1 cellular context compared by ENCODE assay signal in the genomic region with DNA sequence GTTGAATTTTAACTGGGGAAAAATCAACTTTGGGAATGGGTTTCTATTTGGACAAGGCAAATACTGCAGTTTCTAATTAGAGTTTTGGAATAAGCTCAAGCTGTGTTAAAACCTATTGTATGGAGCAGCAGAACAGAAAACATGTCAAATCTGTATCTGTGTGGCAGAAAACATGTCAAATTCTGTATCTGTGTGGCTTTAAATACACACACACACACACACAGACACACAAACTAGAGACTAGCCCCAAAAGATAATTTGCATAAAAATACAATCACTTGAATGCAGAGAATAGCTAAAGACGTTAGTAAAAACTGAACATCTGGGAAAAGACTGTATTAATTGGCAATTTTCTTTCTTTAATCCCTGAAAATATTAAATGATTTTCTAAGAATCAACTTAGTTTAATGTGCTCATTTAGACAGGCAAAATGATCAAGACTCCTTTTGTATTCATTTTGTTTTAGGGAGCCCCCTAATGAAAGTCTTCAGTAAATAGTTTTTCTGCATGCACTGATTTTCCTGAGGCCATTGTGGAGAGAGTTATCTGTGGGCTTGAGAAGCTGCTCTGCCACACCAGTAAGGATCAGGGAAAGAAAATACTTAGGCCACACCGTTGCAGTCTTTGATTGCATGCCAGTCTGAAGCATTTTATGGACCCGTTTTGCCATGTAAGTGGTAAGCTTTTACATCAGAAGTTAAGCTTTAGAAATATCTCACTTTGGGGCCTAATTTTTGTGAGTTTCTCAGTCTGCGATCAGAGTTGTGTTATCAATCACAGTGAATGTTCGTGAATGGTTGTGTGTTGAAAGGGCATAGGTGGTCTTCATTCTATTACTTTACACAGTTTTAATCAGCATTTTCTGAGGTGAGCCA.
TF ChIP-seq lines count a peak whose summit lies in the region.

No MANE protein-coding gene starts in this region.

TF ChIP-seq in HepG2, 621 proteins besides CTCF, POLR2A, EP300 and RAD21 (continued from another document and continues in another):
- TF ChIP-seq, protein P1, sequence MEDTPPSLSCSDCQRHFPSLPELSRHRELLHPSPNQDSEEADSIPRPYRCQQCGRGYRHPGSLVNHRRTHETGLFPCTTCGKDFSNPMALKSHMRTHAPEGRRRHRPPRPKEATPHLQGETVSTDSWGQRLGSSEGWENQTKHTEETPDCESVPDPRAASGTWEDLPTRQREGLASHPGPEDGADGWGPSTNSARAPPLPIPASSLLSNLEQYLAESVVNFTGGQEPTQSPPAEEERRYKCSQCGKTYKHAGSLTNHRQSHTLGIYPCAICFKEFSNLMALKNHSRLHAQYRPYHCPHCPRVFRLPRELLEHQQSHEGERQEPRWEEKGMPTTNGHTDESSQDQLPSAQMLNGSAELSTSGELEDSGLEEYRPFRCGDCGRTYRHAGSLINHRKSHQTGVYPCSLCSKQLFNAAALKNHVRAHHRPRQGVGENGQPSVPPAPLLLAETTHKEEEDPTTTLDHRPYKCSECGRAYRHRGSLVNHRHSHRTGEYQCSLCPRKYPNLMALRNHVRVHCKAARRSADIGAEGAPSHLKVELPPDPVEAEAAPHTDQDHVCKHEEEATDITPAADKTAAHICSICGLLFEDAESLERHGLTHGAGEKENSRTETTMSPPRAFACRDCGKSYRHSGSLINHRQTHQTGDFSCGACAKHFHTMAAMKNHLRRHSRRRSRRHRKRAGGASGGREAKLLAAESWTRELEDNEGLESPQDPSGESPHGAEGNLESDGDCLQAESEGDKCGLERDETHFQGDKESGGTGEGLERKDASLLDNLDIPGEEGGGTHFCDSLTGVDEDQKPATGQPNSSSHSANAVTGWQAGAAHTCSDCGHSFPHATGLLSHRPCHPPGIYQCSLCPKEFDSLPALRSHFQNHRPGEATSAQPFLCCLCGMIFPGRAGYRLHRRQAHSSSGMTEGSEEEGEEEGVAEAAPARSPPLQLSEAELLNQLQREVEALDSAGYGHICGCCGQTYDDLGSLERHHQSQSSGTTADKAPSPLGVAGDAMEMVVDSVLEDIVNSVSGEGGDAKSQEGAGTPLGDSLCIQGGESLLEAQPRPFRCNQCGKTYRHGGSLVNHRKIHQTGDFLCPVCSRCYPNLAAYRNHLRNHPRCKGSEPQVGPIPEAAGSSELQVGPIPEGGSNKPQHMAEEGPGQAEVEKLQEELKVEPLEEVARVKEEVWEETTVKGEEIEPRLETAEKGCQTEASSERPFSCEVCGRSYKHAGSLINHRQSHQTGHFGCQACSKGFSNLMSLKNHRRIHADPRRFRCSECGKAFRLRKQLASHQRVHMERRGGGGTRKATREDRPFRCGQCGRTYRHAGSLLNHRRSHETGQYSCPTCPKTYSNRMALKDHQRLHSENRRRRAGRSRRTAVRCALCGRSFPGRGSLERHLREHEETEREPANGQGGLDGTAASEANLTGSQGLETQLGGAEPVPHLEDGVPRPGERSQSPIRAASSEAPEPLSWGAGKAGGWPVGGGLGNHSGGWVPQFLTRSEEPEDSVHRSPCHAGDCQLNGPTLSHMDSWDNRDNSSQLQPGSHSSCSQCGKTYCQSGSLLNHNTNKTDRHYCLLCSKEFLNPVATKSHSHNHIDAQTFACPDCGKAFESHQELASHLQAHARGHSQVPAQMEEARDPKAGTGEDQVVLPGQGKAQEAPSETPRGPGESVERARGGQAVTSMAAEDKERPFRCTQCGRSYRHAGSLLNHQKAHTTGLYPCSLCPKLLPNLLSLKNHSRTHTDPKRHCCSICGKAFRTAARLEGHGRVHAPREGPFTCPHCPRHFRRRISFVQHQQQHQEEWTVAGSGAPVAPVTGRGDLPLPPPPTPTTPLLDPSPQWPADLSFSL (CRISPR knock-in tag; IDR thresholded peaks at IDR 0.05), result peak; percentile 76
- TF ChIP-seq, protein P2, sequence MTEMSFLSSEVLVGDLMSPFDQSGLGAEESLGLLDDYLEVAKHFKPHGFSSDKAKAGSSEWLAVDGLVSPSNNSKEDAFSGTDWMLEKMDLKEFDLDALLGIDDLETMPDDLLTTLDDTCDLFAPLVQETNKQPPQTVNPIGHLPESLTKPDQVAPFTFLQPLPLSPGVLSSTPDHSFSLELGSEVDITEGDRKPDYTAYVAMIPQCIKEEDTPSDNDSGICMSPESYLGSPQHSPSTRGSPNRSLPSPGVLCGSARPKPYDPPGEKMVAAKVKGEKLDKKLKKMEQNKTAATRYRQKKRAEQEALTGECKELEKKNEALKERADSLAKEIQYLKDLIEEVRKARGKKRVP (CRISPR knock-in tag; IDR thresholded peaks at IDR 0.05), result no peak
- TF ChIP-seq, protein P3, sequence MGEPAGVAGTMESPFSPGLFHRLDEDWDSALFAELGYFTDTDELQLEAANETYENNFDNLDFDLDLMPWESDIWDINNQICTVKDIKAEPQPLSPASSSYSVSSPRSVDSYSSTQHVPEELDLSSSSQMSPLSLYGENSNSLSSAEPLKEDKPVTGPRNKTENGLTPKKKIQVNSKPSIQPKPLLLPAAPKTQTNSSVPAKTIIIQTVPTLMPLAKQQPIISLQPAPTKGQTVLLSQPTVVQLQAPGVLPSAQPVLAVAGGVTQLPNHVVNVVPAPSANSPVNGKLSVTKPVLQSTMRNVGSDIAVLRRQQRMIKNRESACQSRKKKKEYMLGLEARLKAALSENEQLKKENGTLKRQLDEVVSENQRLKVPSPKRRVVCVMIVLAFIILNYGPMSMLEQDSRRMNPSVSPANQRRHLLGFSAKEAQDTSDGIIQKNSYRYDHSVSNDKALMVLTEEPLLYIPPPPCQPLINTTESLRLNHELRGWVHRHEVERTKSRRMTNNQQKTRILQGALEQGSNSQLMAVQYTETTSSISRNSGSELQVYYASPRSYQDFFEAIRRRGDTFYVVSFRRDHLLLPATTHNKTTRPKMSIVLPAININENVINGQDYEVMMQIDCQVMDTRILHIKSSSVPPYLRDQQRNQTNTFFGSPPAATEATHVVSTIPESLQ (CRISPR knock-in tag; conservative IDR thresholded peaks at IDR 0.05), result 0 out of 2 replicates have a peak, but pooled peaks have one; percentile 1
- TF ChIP-seq, protein P4, sequence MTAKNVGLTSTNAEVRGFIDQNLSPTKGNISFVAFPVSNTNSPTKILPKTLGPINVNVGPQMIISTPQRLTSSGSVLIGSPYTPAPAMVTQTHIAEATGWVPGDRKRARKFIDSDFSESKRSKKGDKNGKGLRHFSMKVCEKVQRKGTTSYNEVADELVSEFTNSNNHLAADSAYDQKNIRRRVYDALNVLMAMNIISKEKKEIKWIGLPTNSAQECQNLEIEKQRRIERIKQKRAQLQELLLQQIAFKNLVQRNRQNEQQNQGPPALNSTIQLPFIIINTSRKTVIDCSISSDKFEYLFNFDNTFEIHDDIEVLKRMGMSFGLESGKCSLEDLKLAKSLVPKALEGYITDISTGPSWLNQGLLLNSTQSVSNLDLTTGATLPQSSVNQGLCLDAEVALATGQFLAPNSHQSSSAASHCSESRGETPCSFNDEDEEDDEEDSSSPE (CRISPR knock-in tag; IDR thresholded peaks at IDR 0.05), result no peak
- TF ChIP-seq ATF1 (CRISPR knock-in tag; IDR thresholded peaks at IDR 0.05), result no peak
- TF ChIP-seq HNRNPH1 (optimal IDR thresholded peaks at IDR 0.05; ENCODE audit: low read depth, low read length), result no peak
- TF ChIP-seq ZFP36L2 (CRISPR knock-in tag; IDR thresholded peaks at IDR 0.05), result no peak
- TF ChIP-seq, protein P5, sequence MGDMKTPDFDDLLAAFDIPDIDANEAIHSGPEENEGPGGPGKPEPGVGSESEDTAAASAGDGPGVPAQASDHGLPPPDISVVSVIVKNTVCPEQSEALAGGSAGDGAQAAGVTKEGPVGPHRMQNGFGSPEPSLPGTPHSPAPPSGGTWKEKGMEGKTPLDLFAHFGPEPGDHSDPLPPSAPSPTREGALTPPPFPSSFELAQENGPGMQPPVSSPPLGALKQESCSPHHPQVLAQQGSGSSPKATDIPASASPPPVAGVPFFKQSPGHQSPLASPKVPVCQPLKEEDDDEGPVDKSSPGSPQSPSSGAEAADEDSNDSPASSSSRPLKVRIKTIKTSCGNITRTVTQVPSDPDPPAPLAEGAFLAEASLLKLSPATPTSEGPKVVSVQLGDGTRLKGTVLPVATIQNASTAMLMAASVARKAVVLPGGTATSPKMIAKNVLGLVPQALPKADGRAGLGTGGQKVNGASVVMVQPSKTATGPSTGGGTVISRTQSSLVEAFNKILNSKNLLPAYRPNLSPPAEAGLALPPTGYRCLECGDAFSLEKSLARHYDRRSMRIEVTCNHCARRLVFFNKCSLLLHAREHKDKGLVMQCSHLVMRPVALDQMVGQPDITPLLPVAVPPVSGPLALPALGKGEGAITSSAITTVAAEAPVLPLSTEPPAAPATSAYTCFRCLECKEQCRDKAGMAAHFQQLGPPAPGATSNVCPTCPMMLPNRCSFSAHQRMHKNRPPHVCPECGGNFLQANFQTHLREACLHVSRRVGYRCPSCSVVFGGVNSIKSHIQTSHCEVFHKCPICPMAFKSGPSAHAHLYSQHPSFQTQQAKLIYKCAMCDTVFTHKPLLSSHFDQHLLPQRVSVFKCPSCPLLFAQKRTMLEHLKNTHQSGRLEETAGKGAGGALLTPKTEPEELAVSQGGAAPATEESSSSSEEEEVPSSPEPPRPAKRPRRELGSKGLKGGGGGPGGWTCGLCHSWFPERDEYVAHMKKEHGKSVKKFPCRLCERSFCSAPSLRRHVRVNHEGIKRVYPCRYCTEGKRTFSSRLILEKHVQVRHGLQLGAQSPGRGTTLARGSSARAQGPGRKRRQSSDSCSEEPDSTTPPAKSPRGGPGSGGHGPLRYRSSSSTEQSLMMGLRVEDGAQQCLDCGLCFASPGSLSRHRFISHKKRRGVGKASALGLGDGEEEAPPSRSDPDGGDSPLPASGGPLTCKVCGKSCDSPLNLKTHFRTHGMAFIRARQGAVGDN (CRISPR knock-in tag; IDR thresholded peaks at IDR 0.05), result no peak
- TF ChIP-seq ZFP41 (CRISPR knock-in tag; IDR thresholded peaks at IDR 0.05; ENCODE audit: borderline replicate concordance), result no peak
- no peak for TF ChIP-seq TAF15 (IDR thresholded peaks at IDR 0.05; ENCODE audit: low read depth, low read length, poor library complexity, severe bottlenecking)
- no peak for TF ChIP-seq ZNF782 (CRISPR knock-in tag; IDR thresholded peaks at IDR 0.05; ENCODE audit: borderline replicate concordance)
- TF ChIP-seq, protein P6, sequence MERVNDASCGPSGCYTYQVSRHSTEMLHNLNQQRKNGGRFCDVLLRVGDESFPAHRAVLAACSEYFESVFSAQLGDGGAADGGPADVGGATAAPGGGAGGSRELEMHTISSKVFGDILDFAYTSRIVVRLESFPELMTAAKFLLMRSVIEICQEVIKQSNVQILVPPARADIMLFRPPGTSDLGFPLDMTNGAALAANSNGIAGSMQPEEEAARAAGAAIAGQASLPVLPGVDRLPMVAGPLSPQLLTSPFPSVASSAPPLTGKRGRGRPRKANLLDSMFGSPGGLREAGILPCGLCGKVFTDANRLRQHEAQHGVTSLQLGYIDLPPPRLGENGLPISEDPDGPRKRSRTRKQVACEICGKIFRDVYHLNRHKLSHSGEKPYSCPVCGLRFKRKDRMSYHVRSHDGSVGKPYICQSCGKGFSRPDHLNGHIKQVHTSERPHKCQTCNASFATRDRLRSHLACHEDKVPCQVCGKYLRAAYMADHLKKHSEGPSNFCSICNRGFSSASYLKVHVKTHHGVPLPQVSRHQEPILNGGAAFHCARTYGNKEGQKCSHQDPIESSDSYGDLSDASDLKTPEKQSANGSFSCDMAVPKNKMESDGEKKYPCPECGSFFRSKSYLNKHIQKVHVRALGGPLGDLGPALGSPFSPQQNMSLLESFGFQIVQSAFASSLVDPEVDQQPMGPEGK (CRISPR knock-in tag; IDR thresholded peaks at IDR 0.05), result peak; percentile 24; the same call in 1 of the 2 replicates
- TF ChIP-seq JUNB (CRISPR knock-in tag; IDR thresholded peaks at IDR 0.05; ENCODE audit: borderline replicate concordance), result no peak
- no peak for TF ChIP-seq RFXAP (CRISPR knock-in tag; IDR thresholded peaks at IDR 0.05; ENCODE audit: borderline replicate concordance)
- TF ChIP-seq ELF4 (CRISPR knock-in tag; IDR thresholded peaks at IDR 0.05; ENCODE audit: borderline replicate concordance), result no peak
- no peak for TF ChIP-seq KDM6A (CRISPR knock-in tag; IDR thresholded peaks at IDR 0.05; ENCODE audit: low read depth)
- TF ChIP-seq, protein P7, sequence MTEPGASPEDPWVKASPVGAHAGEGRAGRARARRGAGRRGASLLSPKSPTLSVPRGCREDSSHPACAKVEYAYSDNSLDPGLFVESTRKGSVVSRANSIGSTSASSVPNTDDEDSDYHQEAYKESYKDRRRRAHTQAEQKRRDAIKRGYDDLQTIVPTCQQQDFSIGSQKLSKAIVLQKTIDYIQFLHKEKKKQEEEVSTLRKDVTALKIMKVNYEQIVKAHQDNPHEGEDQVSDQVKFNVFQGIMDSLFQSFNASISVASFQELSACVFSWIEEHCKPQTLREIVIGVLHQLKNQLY (CRISPR knock-in tag; IDR thresholded peaks at IDR 0.05), result no peak
- TF ChIP-seq KDM2A (CRISPR knock-in tag; IDR thresholded peaks at IDR 0.05; ENCODE audit: borderline replicate concordance, low read depth), result no peak
- TF ChIP-seq, protein P8, sequence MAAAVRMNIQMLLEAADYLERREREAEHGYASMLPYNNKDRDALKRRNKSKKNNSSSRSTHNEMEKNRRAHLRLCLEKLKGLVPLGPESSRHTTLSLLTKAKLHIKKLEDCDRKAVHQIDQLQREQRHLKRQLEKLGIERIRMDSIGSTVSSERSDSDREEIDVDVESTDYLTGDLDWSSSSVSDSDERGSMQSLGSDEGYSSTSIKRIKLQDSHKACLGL (CRISPR knock-in tag; IDR thresholded peaks at IDR 0.05), result no peak
- no peak for TF ChIP-seq IKZF1 (IDR thresholded peaks at IDR 0.05)
- no peak for TF ChIP-seq SYNCRIP (IDR thresholded peaks at IDR 0.05; ENCODE audit: insufficient read depth, low read depth, low read length)
- no peak for TF ChIP-seq ATM (IDR thresholded peaks at IDR 0.05; ENCODE audit: borderline replicate concordance)
- TF ChIP-seq SSRP1 (CRISPR knock-in tag; IDR thresholded peaks at IDR 0.05), result no peak
- TF ChIP-seq XBP1 (CRISPR knock-in tag; IDR thresholded peaks at IDR 0.05), result no peak
- no peak for TF ChIP-seq MZF1 (CRISPR knock-in tag; IDR thresholded peaks at IDR 0.05; ENCODE audit: borderline replicate concordance)
- TF ChIP-seq, protein P9, sequence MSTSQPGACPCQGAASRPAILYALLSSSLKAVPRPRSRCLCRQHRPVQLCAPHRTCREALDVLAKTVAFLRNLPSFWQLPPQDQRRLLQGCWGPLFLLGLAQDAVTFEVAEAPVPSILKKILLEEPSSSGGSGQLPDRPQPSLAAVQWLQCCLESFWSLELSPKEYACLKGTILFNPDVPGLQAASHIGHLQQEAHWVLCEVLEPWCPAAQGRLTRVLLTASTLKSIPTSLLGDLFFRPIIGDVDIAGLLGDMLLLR (CRISPR knock-in tag; IDR thresholded peaks at IDR 0.05), result no peak
- TF ChIP-seq GZF1 (CRISPR knock-in tag; IDR thresholded peaks at IDR 0.05), result no peak
- no peak for TF ChIP-seq FOSL2 (CRISPR knock-in tag; IDR thresholded peaks at IDR 0.05)
- no peak for TF ChIP-seq EEA1 (CRISPR knock-in tag; IDR thresholded peaks at IDR 0.05; ENCODE audit: borderline replicate concordance)
- TF ChIP-seq KDM4B (CRISPR knock-in tag; IDR thresholded peaks at IDR 0.05), result no peak
- TF ChIP-seq NPAS2 (CRISPR knock-in tag; IDR thresholded peaks at IDR 0.05; ENCODE audit: borderline replicate concordance), result no peak
- TF ChIP-seq ZNF879 (CRISPR knock-in tag; IDR thresholded peaks at IDR 0.05), result no peak
- 0 out of 2 replicates have a peak, but pooled peaks have one; percentile 30 for TF ChIP-seq NAIF1 (CRISPR knock-in tag; IDR thresholded peaks at IDR 0.05; ENCODE audit: borderline replicate concordance)
- TF ChIP-seq ZNF780A (CRISPR knock-in tag; IDR thresholded peaks at IDR 0.05), result no peak
- TF ChIP-seq ZMAT3 (CRISPR knock-in tag; conservative IDR thresholded peaks at IDR 0.05), result no peak
